Comparison of ENCODE assay signal across 8 cellular contexts in the genomic region with DNA sequence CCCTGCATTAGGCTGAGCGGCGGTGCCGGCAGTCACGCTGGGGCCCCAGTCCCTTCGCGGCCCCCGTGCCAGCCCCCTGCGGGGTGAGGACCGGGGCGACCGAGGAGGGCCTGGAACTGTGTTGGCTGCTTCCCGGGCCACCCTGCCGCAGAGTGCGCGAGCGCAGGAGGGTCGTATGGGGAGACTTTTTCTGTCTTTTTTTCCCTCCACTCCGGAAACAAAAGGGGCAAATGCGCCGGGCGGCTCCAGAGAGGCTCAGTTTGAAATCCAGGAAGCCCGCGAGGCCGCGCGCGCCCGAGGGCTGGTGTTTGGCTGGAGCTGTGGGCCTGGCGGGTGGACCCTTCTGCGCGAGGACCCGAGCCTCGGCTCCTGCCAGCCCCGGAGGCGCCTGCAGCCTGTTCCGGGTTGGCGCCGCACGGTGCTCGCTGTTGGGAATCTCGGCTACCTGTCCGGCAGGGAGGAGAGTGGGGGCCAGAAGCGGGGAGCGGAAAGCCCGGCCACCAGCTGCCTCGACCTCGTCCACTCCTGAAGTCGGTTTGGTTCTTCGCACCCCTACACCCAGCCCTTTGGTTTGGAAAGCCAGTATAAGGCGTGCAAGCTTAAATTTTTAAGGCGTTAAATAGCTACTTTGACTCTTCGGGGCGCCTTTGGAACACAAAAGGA. TPM values are rescaled to one million over a fixed set of nuclear protein-coding genes. Genes with fewer than 3 reads are reported as not detected.
DNase-seq lines count a peak whose midpoint lies in the region; ATAC-seq and TF ChIP-seq lines count a peak whose summit lies in the region.

No MANE protein-coding gene starts in this region.

- ATAC-seq in activated CD4-positive, alpha-beta T cell treated with anti-CD3 and anti-CD28 coated beads for 36 hours = no peak
- ATAC-seq in T-cell (replicated peaks in 1 of 4) (peak; percentile 2 to 24 (median 4)), HG03108 (IDR thresholded peaks at IDR 0.05; ENCODE audit: unreplicated experiment) (no peak), GM21717 (IDR thresholded peaks at IDR 0.05; ENCODE audit: unreplicated experiment) (no peak)

- TF ChIP-seq POLR2A in erythroblast (IDR thresholded peaks at IDR 0.05; ENCODE audit: low read length) = no peak

- peak overlapping the region; percentile 6 for H3K27ac Mint-ChIP-seq in activated CD4-positive, alpha-beta T cell treated with anti-CD3 and anti-CD28 coated beads for 36 hours
- peak overlapping the region; percentile 89 to 95 for H3K27ac Mint-ChIP-seq in T-cell
- peak overlapping the region; percentile 34 to 75 (median 73) for H3K27ac Mint-ChIP-seq in nephron

- intact Hi-C loops in activated CD4-positive, alpha-beta T cell treated with anti-CD3 and anti-CD28 coated beads for 36 hours (cut with DNase I, micrococcal nuclease) = no loop called here

- TF ChIP-seq CTCF in nephron (IDR thresholded peaks at IDR 0.05; ENCODE audit: unreplicated experiment in 3 of 3) = no peak

- peaks cover 44% of the 10 kb centered on the region for H3K27me3 Mint-ChIP-seq in activated CD4-positive, alpha-beta T cell treated with anti-CD3 and anti-CD28 coated beads for 36 hours
- H3K27me3 Mint-ChIP-seq in T-cell = peaks cover 24 to 35% of the 10 kb centered on the region in 2 donors
- H3K27me3 Mint-ChIP-seq in nephron (ENCODE audit: low read depth) = peaks cover 14% of the 10 kb centered on the region

- DNase-seq in activated CD4-positive, alpha-beta T cell treated with anti-CD3 and anti-CD28 coated beads for 36 hours = peak; percentile 25
- no peak for DNase-seq in activated CD4-positive, alpha-beta T cell treated with anti-CD3 and anti-CD28 coated beads for 48 hours
- peak in 1 of 34 experiments; percentile 15 for DNase-seq in T-cell
- peak; percentile 38 to 41 for DNase-seq in erythroblast (lab: John Stamatoyannopoulos, UW)
- no peak for DNase-seq in OCI-M1 (lab: John Stamatoyannopoulos, UW)

- H3K4me1 Mint-ChIP-seq in activated CD4-positive, alpha-beta T cell treated with anti-CD3 and anti-CD28 coated beads for 36 hours = peaks cover 43% of the 10 kb centered on the region
- peaks cover 51 to 73% (median 56%) of the 10 kb centered on the region in 3 donors for H3K4me1 Mint-ChIP-seq in T-cell
- peaks cover 69% of the 10 kb centered on the region for H3K4me1 Mint-ChIP-seq in nephron

- no peaks in the 10 kb centered on the region for H3K9me3 Mint-ChIP-seq in activated CD4-positive, alpha-beta T cell treated with anti-CD3 and anti-CD28 coated beads for 36 hours (ENCODE audit: low read depth)
- H3K9me3 Mint-ChIP-seq in T-cell (no peaks in the 10 kb centered on the region), nephron (no peaks in the 10 kb centered on the region)

- POLR2A ChIA-PET in activated CD4-positive, alpha-beta T cell treated with anti-CD3 and anti-CD28 coated beads for 36 hours (lab: Charles Lee) = interaction anchor here (0.6 to 0.7 kb wide), 2 partner anchors 158 to 476 kb away, joined by 3 read pairs; no protein-coding TSS in a partner anchor
- POLR2A ChIA-PET in T-cell (lab: Charles Lee) = interaction anchor here in 1 of 2 donors (1.0 kb wide), 1 partner anchor 13 kb away, joined by 5 read pairs; no protein-coding TSS in a partner anchor

- H3K36me3 Mint-ChIP-seq in activated CD4-positive, alpha-beta T cell treated with anti-CD3 and anti-CD28 coated beads for 36 hours (ENCODE audit: low read depth) = no peaks in the 10 kb centered on the region
- no peaks in the 10 kb centered on the region for H3K36me3 Mint-ChIP-seq in T-cell
- H3K36me3 Mint-ChIP-seq in nephron (ENCODE audit: low read depth) = peaks cover 8% of the 10 kb centered on the region

- CTCF ChIA-PET in activated CD4-positive, alpha-beta T cell treated with anti-CD3 and anti-CD28 coated beads for 36 hours (lab: Charles Lee) = interaction anchor here (0.7 to 1.5 kb wide), 5 partner anchors 10 to 60 kb away, joined by 3 to 7 read pairs (median 3); no protein-coding TSS in a partner anchor
- CTCF ChIA-PET in T-cell (lab: Charles Lee) = interaction anchor here in 1 of 2 donors (1.7 kb wide), 1 partner anchor 17 kb away, joined by 5 read pairs; no protein-coding TSS in a partner anchor

- peak overlapping the region; percentile 71 for H3K4me3 Mint-ChIP-seq in activated CD4-positive, alpha-beta T cell treated with anti-CD3 and anti-CD28 coated beads for 36 hours
- H3K4me3 Mint-ChIP-seq in T-cell = peak overlapping the region; percentile 75 to 85 (median 79)
- H3K4me3 Mint-ChIP-seq in nephron = peak overlapping the region; percentile 89 to 92 (median 90)

RNA-seq across cellular contexts. Expression of a gene that starts 0.7 kb away (rescaled TPM):
- total RNA-seq in activated CD4-positive, alpha-beta T cell treated with anti-CD3 and anti-CD28 coated beads for 36 hours = 1 to 10 TPM; 6.3 to 7.1 TPM
- total RNA-seq in T-cell = 10 to 100 TPM; 12.4 to 58.2 (median 27.3) TPM

Comparison
In these comparisons a context has a peak if more than half of its experiments do, and no peak if none do; other contexts are left out.
1. DNase-seq: peak in activated CD4-positive, alpha-beta T cell treated with anti-CD3 and anti-CD28 coated beads for 36 hours (single experiment) and erythroblast (2 of 2); none in activated CD4-positive, alpha-beta T cell treated with anti-CD3 and anti-CD28 coated beads for 48 hours (single experiment) and OCI-M1 (single experiment).
2. ATAC-seq: peak in T-cell (4 of 4); none in activated CD4-positive, alpha-beta T cell treated with anti-CD3 and anti-CD28 coated beads for 36 hours (single experiment), HG03108 (single experiment) and GM21717 (single experiment).
3. H3K27ac Mint-ChIP-seq: peak in every context shown above with its lines; median percentile 92 in T-cell; 73 in nephron; 6 in activated CD4-positive, alpha-beta T cell treated with anti-CD3 and anti-CD28 coated beads for 36 hours.
4. Peak in every context shown above with its lines, with median percentiles within 50 percentile points of each other: H3K4me3 Mint-ChIP-seq.